32 cellular contexts compared by ENCODE assay signal in genomic region chr18:58884694-58885093, GRCh38.
"Had no signal": no experiment of that assay in that cellular context is flagged by ENCODE, and none has a peak within 500 bp of the region (broad histone marks: within the 10 kb centered on the region; RNA-seq: fewer than 3 reads in every experiment).

No MANE protein-coding gene starts in this region.

- DNase-seq: activated B cell treated with CpG ODN at 0.5 μM for 24 hours; activated CD4-positive, alpha-beta memory T cell treated with anti-CD3 and anti-CD28 coated beads for 36 hours; activated CD4-positive, alpha-beta T cell treated with anti-CD3 and anti-CD28 coated beads for 4 hours; activated CD4-positive, alpha-beta T cell treated with anti-CD3 and anti-CD28 coated beads, Interleukin-2, amount 50 U/mL, for 1 hour; activated CD4-positive, CD25-positive, alpha-beta regulatory T cell treated with anti-CD3 and anti-CD28 coated beads, Interleukin-2, amount 50 U/mL, for 72 hours; activated CD8-positive, alpha-beta memory T cell treated with anti-CD3 and anti-CD28 coated beads, Interleukin-2, amount 50 U/mL, for 4 hours; activated effector memory CD4-positive, alpha-beta T cell treated with Interleukin-2 at 50 U/mL for 16 hours; activated naive CD4-positive, alpha-beta T cell treated with anti-CD3 and anti-CD28 coated beads, Interleukin-2, amount 10 ng/mL, durations not matched to agents 7 days and 5 days; activated naive CD8-positive, alpha-beta T cell treated with anti-CD3 and anti-CD28 coated beads, Interleukin-2, amount 50 U/mL, for 24 hours; activated T-cell treated with anti-CD3 and anti-CD28 coated beads, Interleukin-2, amount 50 U/mL, for 48 hours; amygdala; body of pancreas; Kasumi-1; KG1; MG63; NCI-H1048; NCI-H1105 treated with DMSO at 0.1 percent for 48 hours; NCI-H1436; NCI-H1694; NCI-H1930; NCI-H2081 treated with DMSO at 0.1 percent for 48 hours; NCI-H345; NCI-H524 treated with DMSO at 0.1 percent for 48 hours; SHP77; SJCRH30; SW 1271; T-helper 1 cell; T-helper 2 cell; T-helper 9 cell had no signal

- H3K36me3 Mint-ChIP-seq: activated CD4-positive, alpha-beta memory T cell treated with anti-CD3 and anti-CD28 coated beads for 36 hours; activated naive CD4-positive, alpha-beta T cell treated with anti-CD3 and anti-CD28 coated beads, Interleukin-2, amount 10 ng/mL, durations not matched to agents 7 days and 5 days; activated naive CD8-positive, alpha-beta T cell had no signal

- H3K4me3 ChIP-seq: body of pancreas, breast epithelium, MG63, SJCRH30 had no signal

- H3K9me3 ChIP-seq: body of pancreas, breast epithelium, MG63, SJCRH30 had no signal

- H3K27me3 ChIP-seq: body of pancreas, breast epithelium, MG63, SJCRH30 had no signal

- H3K36me3 ChIP-seq: breast epithelium had no signal

- H3K9me3 Mint-ChIP-seq: activated B cell treated with CpG ODN at 0.5 μM for 24 hours; activated CD4-positive, alpha-beta memory T cell treated with anti-CD3 and anti-CD28 coated beads for 36 hours; activated naive CD4-positive, alpha-beta T cell treated with anti-CD3 and anti-CD28 coated beads, Interleukin-2, amount 10 ng/mL, durations not matched to agents 7 days and 5 days; activated naive CD8-positive, alpha-beta T cell treated with anti-CD3 and anti-CD28 coated beads, Interleukin-2, amount 50 U/mL, for 24 hours had no signal

- H3K27me3 Mint-ChIP-seq: activated B cell treated with CpG ODN at 0.5 μM for 24 hours had no signal

- H3K4me1 ChIP-seq: body of pancreas, breast epithelium had no signal

- H3K4me3 Mint-ChIP-seq: activated B cell treated with CpG ODN at 0.5 μM for 24 hours; activated CD4-positive, alpha-beta memory T cell treated with anti-CD3 and anti-CD28 coated beads for 36 hours; activated naive CD4-positive, alpha-beta T cell treated with anti-CD3 and anti-CD28 coated beads, Interleukin-2, amount 10 ng/mL, durations not matched to agents 7 days and 5 days; activated naive CD8-positive, alpha-beta T cell; activated naive CD8-positive, alpha-beta T cell treated with anti-CD3 and anti-CD28 coated beads, Interleukin-2, amount 50 U/mL, for 24 hours had no signal

- H3K27ac ChIP-seq: body of pancreas, breast epithelium, SJCRH30, VCaP had no signal

- H3K27ac Mint-ChIP-seq: activated B cell treated with CpG ODN at 0.5 μM for 24 hours; activated CD4-positive, alpha-beta memory T cell treated with anti-CD3 and anti-CD28 coated beads for 36 hours; activated naive CD4-positive, alpha-beta T cell treated with anti-CD3 and anti-CD28 coated beads, Interleukin-2, amount 10 ng/mL, durations not matched to agents 7 days and 5 days; activated naive CD8-positive, alpha-beta T cell; activated naive CD8-positive, alpha-beta T cell treated with anti-CD3 and anti-CD28 coated beads, Interleukin-2, amount 50 U/mL, for 24 hours had no signal
